11 cellular contexts compared by ENCODE assay signal in genomic region chr1:27009601-27010197, GRCh38. TPM values are rescaled to one million over a fixed set of nuclear protein-coding genes. Genes with fewer than 3 reads are reported as not detected.
DNase-seq lines count a peak whose midpoint lies in the region; ATAC-seq and TF ChIP-seq lines count a peak whose summit lies in the region.
"Had no signal": no experiment of that assay in that cellular context is flagged by ENCODE, and none has a peak within 500 bp of the region (broad histone marks: within the 10 kb centered on the region; RNA-seq: fewer than 3 reads in every experiment).

No MANE protein-coding gene starts in this region.

- H3K4me2 ChIP-seq in neural progenitor cell = no peak overlapping the region

- H3K4me3 ChIP-seq in esophagus muscularis mucosa = peak overlapping the region; percentile 72 to 88 (median 76)
- H3K4me3 ChIP-seq in neural progenitor cell = no peak overlapping the region

- TF ChIP-seq EP300 in esophagus muscularis mucosa (IDR thresholded peaks at IDR 0.05) = no peak

- TF ChIP-seq CTCF in C4-2B (conservative IDR thresholded peaks at IDR 0.05) = no peak
- TF ChIP-seq CTCF in esophagus muscularis mucosa (IDR thresholded peaks at IDR 0.05) = peak in 1 of 3 experiments; percentile 6
- no peak for TF ChIP-seq CTCF in neural progenitor cell (IDR thresholded peaks at IDR 0.05)
- no peak for TF ChIP-seq CTCF in GM10248 (IDR thresholded peaks at IDR 0.05; ENCODE audit: control extremely low read depth, extremely low read depth, low read depth, missing control alignments)

- CTCF ChIA-PET in GM10248 (lab: Yijun Ruan, JAX) = interaction anchor here (0.9 to 3.5 kb wide), 3 partner anchors 13 to 37 kb away, joined by 3 to 34 read pairs (median 4); no protein-coding TSS in a partner anchor

- H3K27me3 ChIP-seq in esophagus muscularis mucosa (no peaks in the 10 kb centered on the region), neural progenitor cell (peaks cover 13% of the 10 kb centered on the region)

- ATAC-seq in left lobe of liver (no peak), HG02938 (IDR thresholded peaks at IDR 0.05; ENCODE audit: unreplicated experiment) (no peak), GM18511 (IDR thresholded peaks at IDR 0.05; ENCODE audit: unreplicated experiment) (no peak)

- no peaks in the 10 kb centered on the region for H3K9me3 Mint-ChIP-seq in neural progenitor cell

- H3K9me3 ChIP-seq in esophagus muscularis mucosa = no peaks in the 10 kb centered on the region
- H3K9me3 ChIP-seq in neural progenitor cell (ENCODE audit: low read depth) = no peaks in the 10 kb centered on the region

- H3K27me3 Mint-ChIP-seq in neural progenitor cell (ENCODE audit: insufficient read depth, low read depth) = peaks cover 7% of the 10 kb centered on the region

- peaks cover 33% of the 10 kb centered on the region for H3K79me2 ChIP-seq in neural progenitor cell (ENCODE audit: low read depth)

- H2AFZ ChIP-seq in neural progenitor cell (replicated peaks) = no peak overlapping the region

- no peak overlapping the region for H3K9ac ChIP-seq in neural progenitor cell

- peak; percentile 68 for DNase-seq in NCI-H69 (lab: John Stamatoyannopoulos, UW)
- no peak for DNase-seq in esophagus muscularis mucosa (ENCODE audit: extremely low spot score)
- DNase-seq in neural progenitor cell (ENCODE audit: low spot score) = no peak
- DNase-seq in left lobe of liver (ENCODE audit: low spot score) = no peak
- no peak for DNase-seq in GM10248 (ENCODE audit: extremely low spot score)
- DNase-seq: activated CD4-positive, alpha-beta T cell treated with anti-CD3 and anti-CD28 coated beads, Interleukin-2, amount 50 U/mL, for 1 hour; nucleus accumbens had no signal

- WGBS in esophagus muscularis mucosa = 41% methylated on average over 6 of the region's 6 CpGs

- H3K4me1 ChIP-seq in esophagus muscularis mucosa = peaks cover 53 to 74% (median 72%) of the 10 kb centered on the region in 4 donors
- H3K4me1 ChIP-seq in neural progenitor cell = peaks cover 29% of the 10 kb centered on the region

- H3K36me3 ChIP-seq in esophagus muscularis mucosa = peaks cover 10 to 21% (median 18%) of the 10 kb centered on the region in 4 donors
- no peaks in the 10 kb centered on the region for H3K36me3 ChIP-seq in neural progenitor cell

- H3K27ac ChIP-seq in C4-2B (peak overlapping the region; percentile 50), esophagus muscularis mucosa (replicated peaks in 1 of 4) (peak overlapping the region; percentile 93 to 97 (median 95)), neural progenitor cell (no peak overlapping the region)

- intact Hi-C loops in esophagus muscularis mucosa (cut with DNase I) = no loop called here

- H3K4me3 Mint-ChIP-seq in neural progenitor cell = peak overlapping the region; percentile 67

- peak overlapping the region; percentile 66 for H3K27ac Mint-ChIP-seq in neural progenitor cell

- peaks cover 29% of the 10 kb centered on the region for H3F3A ChIP-seq in neural progenitor cell (ENCODE audit: low read depth)

- H3K36me3 Mint-ChIP-seq in neural progenitor cell = peaks cover 2% of the 10 kb centered on the region

- peaks cover 57% of the 10 kb centered on the region for H3K4me1 Mint-ChIP-seq in neural progenitor cell

- peaks cover 23% of the 10 kb centered on the region for H4K20me1 ChIP-seq in neural progenitor cell (ENCODE audit: low read depth)

- TF ChIP-seq POLR2A in esophagus muscularis mucosa (IDR thresholded peaks at IDR 0.05; ENCODE audit: low read depth) = no peak

- POLR2A ChIA-PET in GM10248 (lab: Yijun Ruan, JAX) = no interaction called here

RNA-seq across cellular contexts. Expression of gene TENT5B, which starts 3.0 kb away (rescaled TPM):
- total RNA-seq in esophagus muscularis mucosa (100 to 1,000 TPM; 168 to 299 (median 239) TPM), neural progenitor cell (ENCODE audit: low replicate concordance) (3.2 and 7.2 TPM in 2 replicates), left lobe of liver (0.13 TPM)

RNA-seq across cellular contexts. Expression of gene TRNP1, which starts 16.2 kb away (rescaled TPM):
- total RNA-seq in esophagus muscularis mucosa (10 to 100 TPM; 33.6 to 50.3 (median 41.5) TPM), neural progenitor cell (ENCODE audit: low replicate concordance) (0.59 and 2.0 TPM in 2 replicates), left lobe of liver (2.8 TPM)

RNA-seq across cellular contexts. Expression of gene KDF1, which starts 49.4 kb away (rescaled TPM):
- total RNA-seq in esophagus muscularis mucosa = under 1 TPM in 2 of 4 donors, not detected in 2; 0.33 to 0.42 TPM
- total RNA-seq in neural progenitor cell (ENCODE audit: low replicate concordance) = 1.1 TPM in 1 of 2 replicates, not detected in the other
- total RNA-seq in left lobe of liver = 2.9 TPM
- total RNA-seq: glomerular endothelial cell had no signal

Comparison
In these comparisons a context has a peak if more than half of its experiments do, and no peak if none do; other contexts are left out.
1. RNA of gene TENT5B, which starts 3.0 kb away (total RNA-seq): 168 to 299 TPM in esophagus muscularis mucosa; 3.2 to 7.2 TPM in neural progenitor cell and 0.13 TPM in left lobe of liver (single experiment); every median in the first group is over 10 times any median in the second.